9 cellular contexts compared by ENCODE assay signal in the genomic region with DNA sequence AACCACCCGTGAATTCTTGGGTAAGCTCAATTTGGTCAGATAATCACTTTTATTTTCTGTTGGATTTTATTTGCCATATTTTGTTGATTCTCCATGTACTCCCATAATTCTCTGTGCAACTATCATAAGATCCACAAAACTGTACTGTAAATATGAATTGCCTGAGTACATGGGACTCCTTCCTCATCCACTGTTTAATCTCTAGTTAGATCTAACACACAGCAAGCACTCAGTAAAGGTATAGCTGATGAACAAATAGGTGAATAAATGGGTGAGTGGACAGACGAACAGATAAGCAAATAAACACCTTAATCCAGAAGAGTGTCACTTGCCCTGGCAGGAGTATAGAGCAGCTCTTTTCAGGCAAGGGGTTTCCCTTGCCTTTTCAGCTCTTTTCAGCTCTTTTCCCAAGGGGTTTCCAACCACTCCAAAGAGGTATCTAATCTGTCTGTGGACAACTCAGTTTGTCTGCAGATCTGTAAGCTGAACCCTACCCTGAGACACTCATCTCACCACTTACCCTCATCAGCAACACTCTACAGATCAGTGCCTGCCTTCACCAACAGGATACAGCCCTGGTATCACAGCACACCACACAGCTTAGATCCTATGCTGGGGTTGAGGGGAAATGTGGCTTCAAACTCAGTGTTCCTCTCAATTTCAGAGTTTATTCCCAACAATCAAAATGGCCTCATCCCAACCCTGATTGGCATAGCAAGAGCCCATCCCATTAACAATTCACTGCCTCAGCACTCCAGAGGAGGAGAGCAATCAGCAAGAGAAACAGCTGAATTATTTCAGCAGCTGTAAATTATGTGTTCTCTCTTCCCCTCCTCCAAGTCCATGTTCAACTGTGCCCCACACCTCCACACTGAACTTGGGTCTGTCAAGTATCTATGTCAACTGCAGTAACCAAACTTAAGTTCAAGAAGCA. TPM values are rescaled to one million over a fixed set of nuclear protein-coding genes. Genes with fewer than 3 reads are reported as not detected.
DNase-seq lines count a peak whose midpoint lies in the region; ATAC-seq and TF ChIP-seq lines count a peak whose summit lies in the region.
"Had no signal": no experiment of that assay in that cellular context is flagged by ENCODE, and none has a peak within 500 bp of the region (broad histone marks: within the 10 kb centered on the region; RNA-seq: fewer than 3 reads in every experiment).

No MANE protein-coding gene starts in this region.

- POLR2A ChIA-PET in T-cell (lab: Charles Lee) = no interaction called here

- DNase-seq in GDM1 (lab: John Stamatoyannopoulos, UW) (peak; percentile 23), mammary epithelial cell (no peak), psoas muscle (no peak), NCI-H226 (no peak), T-cell (no peak), SJCRH30 (no peak)

- dilution Hi-C loops in mammary epithelial cell (cut with HindIII; ENCODE audit: low sequenced_read_pairs) = no loop called here

- H3K27ac Mint-ChIP-seq in IgD-negative memory B cell (peak overlapping the region in 2 of 3 donors; percentile 17 to 48), T-cell (no peak overlapping the region)
- H3K27ac Mint-ChIP-seq: activated T-helper 1 cell treated with anti-CD3 and anti-CD28 coated beads, Interleukin-12 subunit alpha, Interleukin-12 subunit beta, Interleukin-2, Interleukin-4 antibody, amounts not matched to agents 30 ng/mL and 10 ng/mL and 1 ng/mL, durations not matched to agents 14 hours and 24 hours and 36 hours had no signal

- H3K4me1 Mint-ChIP-seq in IgD-negative memory B cell = peaks cover 0 to 5% (median 2%) of the 10 kb centered on the region in 3 donors
- peaks cover 4 to 12% (median 9%) of the 10 kb centered on the region in 3 donors for H3K4me1 Mint-ChIP-seq in T-cell

- ATAC-seq in psoas muscle = peak in 2 of 4 donors; percentile 57 to 67
- no peak for ATAC-seq in T-cell (replicated peaks in 1 of 4)
- no peak for ATAC-seq in GM19397 (IDR thresholded peaks at IDR 0.05; ENCODE audit: unreplicated experiment)

- intact Hi-C loops in mammary epithelial cell (cut with micrococcal nuclease) (loop anchor here (5.0 kb wide), 1 partner anchor 115 kb away; no protein-coding TSS in a partner anchor), psoas muscle (cut with DNase I) (no loop called here)

- H3K36me3 Mint-ChIP-seq in IgD-negative memory B cell (peaks cover 2% of the 10 kb centered on the region), T-cell (peaks cover 5% of the 10 kb centered on the region)

- WGBS in mammary epithelial cell (ENCODE audit: low coverage, missing lambda C conversion rate) = 42% methylated on average over 2 of the region's 2 CpGs
- 61 to 79% (median 75%) methylated on average over 2 of the region's 2 CpGs for WGBS in psoas muscle, 3 donors

- no peaks in the 10 kb centered on the region for H3K27me3 Mint-ChIP-seq in IgD-negative memory B cell
- no peaks in the 10 kb centered on the region for H3K27me3 Mint-ChIP-seq in T-cell

- H3K36me3 ChIP-seq in mammary epithelial cell (ENCODE audit: insufficient read depth, low read length) (no peaks in the 10 kb centered on the region), psoas muscle (ENCODE audit: insufficient read depth in 1 of 2, low read depth in 1 of 2) (no peaks in the 10 kb centered on the region), SJCRH30 (no peaks in the 10 kb centered on the region)

- H3K27me3 ChIP-seq in mammary epithelial cell (ENCODE audit: insufficient read depth, low read length) (no peaks in the 10 kb centered on the region), psoas muscle (ENCODE audit: insufficient read depth in 3 of 3, low read length in 2 of 3) (no peaks in the 10 kb centered on the region), SJCRH30 (no peaks in the 10 kb centered on the region)

- no peak overlapping the region for H3K9ac ChIP-seq in mammary epithelial cell (ENCODE audit: insufficient read depth, low read length)

- TF ChIP-seq CTCF in mammary epithelial cell (conservative IDR thresholded peaks at IDR 0.05 in 1 of 2, IDR thresholded peaks at IDR 0.05 in 1 of 2; ENCODE audit: extremely low read depth in 1 of 2, insufficient read depth in 1 of 2, low read depth in 1 of 2, low read length in 2 of 2) (no peak), psoas muscle (IDR thresholded peaks at IDR 0.05) (no peak)

- H3K4me3 ChIP-seq in mammary epithelial cell (replicated peaks in 1 of 3; ENCODE audit: insufficient read depth in 1 of 3, low read depth in 2 of 3, low read length in 3 of 3) = no peak overlapping the region
- no peak overlapping the region for H3K4me3 ChIP-seq in psoas muscle
- H3K4me3 ChIP-seq in SJCRH30 = no peak overlapping the region

- CTCF ChIA-PET in mammary epithelial cell (lab: Charles Lee; ENCODE audit: low non-redundant PET) = no interaction called here
- CTCF ChIA-PET in T-cell (lab: Charles Lee) = no interaction called here

- peaks cover 42% of the 10 kb centered on the region for H3K4me1 ChIP-seq in mammary epithelial cell (ENCODE audit: insufficient read depth, low read length)
- peaks cover 39% of the 10 kb centered on the region for H3K4me1 ChIP-seq in psoas muscle
- no peaks in the 10 kb centered on the region for H3K4me1 ChIP-seq in SJCRH30

- H4K20me1 ChIP-seq in mammary epithelial cell (ENCODE audit: insufficient read depth, low read length) = no peaks in the 10 kb centered on the region

- BruUV-seq in mammary epithelial cell (replicated peaks; lab: Mats Ljungman, UMichigan) = no TSS peak

- no peak overlapping the region for H3K4me2 ChIP-seq in mammary epithelial cell (ENCODE audit: insufficient read depth, low read depth, low read length)

- H3K79me2 ChIP-seq in mammary epithelial cell (ENCODE audit: insufficient read depth, low read length) = peaks cover 32% of the 10 kb centered on the region

- H3K9me3 Mint-ChIP-seq in IgD-negative memory B cell = peaks cover 0 to 3% (median 0%) of the 10 kb centered on the region in 3 donors
- no peaks in the 10 kb centered on the region for H3K9me3 Mint-ChIP-seq in T-cell
- H3K9me3 Mint-ChIP-seq: activated T-helper 1 cell treated with anti-CD3 and anti-CD28 coated beads, Interleukin-12 subunit alpha, Interleukin-12 subunit beta, Interleukin-2, Interleukin-4 antibody, amounts not matched to agents 30 ng/mL and 10 ng/mL and 1 ng/mL, durations not matched to agents 14 hours and 24 hours and 36 hours had no signal

- H2AFZ ChIP-seq in mammary epithelial cell (ENCODE audit: low read depth, low read length) = peak overlapping the region; percentile 11

- in situ Hi-C loops in mammary epithelial cell (cut with MboI; ENCODE audit: low sequenced_read_pairs in 2 of 2) = no loop called here

- H3K27ac ChIP-seq in mammary epithelial cell (ENCODE audit: insufficient read depth, low read depth, low read length) (no peak overlapping the region), psoas muscle (peak overlapping the region; percentile 54), SJCRH30 (no peak overlapping the region)

- H3K4me3 Mint-ChIP-seq in IgD-negative memory B cell (no peak overlapping the region), T-cell (no peak overlapping the region)
- H3K4me3 Mint-ChIP-seq: activated T-helper 1 cell treated with anti-CD3 and anti-CD28 coated beads, Interleukin-12 subunit alpha, Interleukin-12 subunit beta, Interleukin-2, Interleukin-4 antibody, amounts not matched to agents 30 ng/mL and 10 ng/mL and 1 ng/mL, durations not matched to agents 14 hours and 24 hours and 36 hours had no signal

- H3K9me3 ChIP-seq in mammary epithelial cell (replicated peaks; ENCODE audit: insufficient read depth, low read length) = no peaks in the 10 kb centered on the region
- no peaks in the 10 kb centered on the region for H3K9me3 ChIP-seq in psoas muscle
- no peaks in the 10 kb centered on the region for H3K9me3 ChIP-seq in SJCRH30 (replicated peaks)

RNA-seq across cellular contexts. Expression of a gene that starts 51.1 kb away (rescaled TPM):
- polyA plus RNA-seq in IgD-negative memory B cell = 17.9 TPM
- total RNA-seq in mammary epithelial cell = 10 to 100 TPM; 35.8 to 52.4 TPM
- 40.8 TPM for polyA plus RNA-seq in mammary epithelial cell
- polyA minus RNA-seq in mammary epithelial cell = 15.6 TPM
- total RNA-seq in psoas muscle = 10 to 100 TPM; 37.3 to 52.9 (median 39.4) TPM
- polyA plus RNA-seq in psoas muscle = 10 to 100 TPM; 27.1 to 50.3 (median 47.8) TPM
- total RNA-seq in T-cell = 10 to 100 TPM; 14.2 to 16.5 (median 15.8) TPM
- 7.1 and 7.7 TPM in 2 replicates for total RNA-seq in SJCRH30 (2014; rRNA removed; shearing (Covaris generic))

Comparison
In these comparisons a context has a peak if more than half of its experiments do, and no peak if none do; other contexts are left out.
1. H3K27ac Mint-ChIP-seq: peak in IgD-negative memory B cell (2 of 3); none in T-cell (0 of 2).